ENCODE assay signal across 1 cellular context in genomic region chr21:35984654-35985366, GRCh38.
TF ChIP-seq lines count a peak whose summit lies in the region.

No MANE protein-coding gene starts in this region.

TF ChIP-seq in HepG2, 621 proteins besides CTCF, POLR2A, EP300 and RAD21 (continued from another document and continues in another):
- TF ChIP-seq BCLAF1 (IDR thresholded peaks at IDR 0.05), result no peak
- TF ChIP-seq ARID3A (IDR thresholded peaks at IDR 0.05; ENCODE audit: low read depth, low read length), result no peak
- no peak for TF ChIP-seq SIN3A (IDR thresholded peaks at IDR 0.05; ENCODE audit: borderline replicate concordance, low read depth, low read length)
- no peak for TF ChIP-seq ZBTB2 (CRISPR knock-in tag; IDR thresholded peaks at IDR 0.05; ENCODE audit: low read depth)
- no peak for TF ChIP-seq THAP11 (CRISPR knock-in tag; IDR thresholded peaks at IDR 0.05)
- no peak for TF ChIP-seq GLMP (CRISPR knock-in tag; IDR thresholded peaks at IDR 0.05; ENCODE audit: borderline replicate concordance)
- TF ChIP-seq ZSCAN5A (CRISPR knock-in tag; IDR thresholded peaks at IDR 0.05; ENCODE audit: borderline replicate concordance), result no peak
- TF ChIP-seq SYNCRIP (IDR thresholded peaks at IDR 0.05; ENCODE audit: insufficient read depth, low read depth, low read length), result no peak
- no peak for TF ChIP-seq IRF1 (CRISPR knock-in tag; IDR thresholded peaks at IDR 0.05; ENCODE audit: low read depth)
- no peak for TF ChIP-seq SNAI1 (CRISPR knock-in tag; IDR thresholded peaks at IDR 0.05; ENCODE audit: borderline replicate concordance)
- TF ChIP-seq HMG20A (CRISPR knock-in tag; IDR thresholded peaks at IDR 0.05; ENCODE audit: borderline replicate concordance), result no peak; the same call in 1 of the 2 replicates
- no peak for TF ChIP-seq ZNF564 (CRISPR knock-in tag; IDR thresholded peaks at IDR 0.05)
- TF ChIP-seq JUNB (CRISPR knock-in tag; IDR thresholded peaks at IDR 0.05; ENCODE audit: borderline replicate concordance), result no peak
- no peak for TF ChIP-seq ZNF501 (CRISPR knock-in tag; IDR thresholded peaks at IDR 0.05)
- no peak for TF ChIP-seq SIN3B (IDR thresholded peaks at IDR 0.05; ENCODE audit: low read length)
- peak; percentile 33; the same call in 1 of the 2 replicates for TF ChIP-seq TCF7 (IDR thresholded peaks at IDR 0.05; ENCODE audit: low read depth)
- no peak for TF ChIP-seq ZFAT (CRISPR knock-in tag; conservative IDR thresholded peaks at IDR 0.05)
- TF ChIP-seq MAFF (IDR thresholded peaks at IDR 0.05; ENCODE audit: low read depth, low read length), result no peak
- TF ChIP-seq ZNF484 (CRISPR knock-in tag; IDR thresholded peaks at IDR 0.05; ENCODE audit: borderline replicate concordance, low read depth), result no peak
- no peak for TF ChIP-seq RBFOX2 (IDR thresholded peaks at IDR 0.05; ENCODE audit: low read depth, low read length)
- no peak for TF ChIP-seq SPEN (CRISPR knock-in tag; IDR thresholded peaks at IDR 0.05; ENCODE audit: low read depth)
- no peak for TF ChIP-seq ZNF558 (CRISPR knock-in tag; IDR thresholded peaks at IDR 0.05; ENCODE audit: borderline replicate concordance)
- no peak for TF ChIP-seq SETDB1 (CRISPR knock-in tag; IDR thresholded peaks at IDR 0.05; ENCODE audit: borderline replicate concordance)
- TF ChIP-seq SMAD1 (CRISPR knock-in tag; IDR thresholded peaks at IDR 0.05; ENCODE audit: borderline replicate concordance, low read depth), result no peak
- no peak for TF ChIP-seq KLF15 (CRISPR knock-in tag; IDR thresholded peaks at IDR 0.05; ENCODE audit: borderline replicate concordance)
- no peak for TF ChIP-seq GPBP1L1 (CRISPR knock-in tag; IDR thresholded peaks at IDR 0.05)
- no peak for TF ChIP-seq ZNF432 (CRISPR knock-in tag; IDR thresholded peaks at IDR 0.05; ENCODE audit: borderline replicate concordance)
- TF ChIP-seq ZFY (CRISPR knock-in tag; IDR thresholded peaks at IDR 0.05), result no peak
- TF ChIP-seq GATAD2A (CRISPR knock-in tag; IDR thresholded peaks at IDR 0.05), result peak; percentile 62; the same call in 1 of the 2 replicates
- TF ChIP-seq TSC22D2 (CRISPR knock-in tag; IDR thresholded peaks at IDR 0.05; ENCODE audit: borderline replicate concordance), result no peak
- TF ChIP-seq EED (CRISPR knock-in tag; IDR thresholded peaks at IDR 0.05), result no peak
- no peak for TF ChIP-seq AKNA (CRISPR knock-in tag; IDR thresholded peaks at IDR 0.05; ENCODE audit: borderline replicate concordance)
- no peak for TF ChIP-seq ZNF441 (CRISPR knock-in tag; IDR thresholded peaks at IDR 0.05; ENCODE audit: borderline replicate concordance)
- TF ChIP-seq DR1 (CRISPR knock-in tag; IDR thresholded peaks at IDR 0.05), result no peak
- TF ChIP-seq HNF4G (IDR thresholded peaks at IDR 0.05; ENCODE audit: borderline replicate concordance, low read depth, low read length), result no peak
- TF ChIP-seq HNF4G (CRISPR knock-in tag; IDR thresholded peaks at IDR 0.05; ENCODE audit: borderline replicate concordance, low read depth), result no peak; the same call in 1 of the 2 replicates
- no peak for TF ChIP-seq FOXK2 (IDR thresholded peaks at IDR 0.05)
- TF ChIP-seq ZNF12 (CRISPR knock-in tag; IDR thresholded peaks at IDR 0.05), result no peak
- TF ChIP-seq GATA4 (IDR thresholded peaks at IDR 0.05; ENCODE audit: borderline replicate concordance, low read depth), result no peak
- TF ChIP-seq ZNF724P (CRISPR knock-in tag; IDR thresholded peaks at IDR 0.05; ENCODE audit: borderline replicate concordance), result no peak
- no peak for TF ChIP-seq HINFP (CRISPR knock-in tag; IDR thresholded peaks at IDR 0.05; ENCODE audit: low read depth)
- TF ChIP-seq PHF21A (CRISPR knock-in tag; IDR thresholded peaks at IDR 0.05), result no peak
- no peak for TF ChIP-seq HNRNPUL1 (IDR thresholded peaks at IDR 0.05; ENCODE audit: low read depth, low read length)
- TF ChIP-seq HBP1 (CRISPR knock-in tag; IDR thresholded peaks at IDR 0.05; ENCODE audit: low read depth), result peak; percentile 28; the same call in 1 of the 2 replicates
- TF ChIP-seq KDM1A (CRISPR knock-in tag; IDR thresholded peaks at IDR 0.05), result no peak
- TF ChIP-seq ZMAT3 (CRISPR knock-in tag; conservative IDR thresholded peaks at IDR 0.05), result no peak
- TF ChIP-seq DMAP1 (CRISPR knock-in tag; IDR thresholded peaks at IDR 0.05), result no peak
- no peak for TF ChIP-seq REL (CRISPR knock-in tag; conservative IDR thresholded peaks at IDR 0.05)
